Comparison of ENCODE assay signal across 10 cellular contexts in genomic region chr19:2607712-2608601, GRCh38.
A peak's percentile ranks its signal among the peaks of the same experiment; 100 is the strongest.
DNase-seq lines count a peak whose midpoint lies in the region; ATAC-seq, FAIRE-seq and TF ChIP-seq lines count a peak whose summit lies in the region.
"Had no signal": no experiment of that assay in that cellular context is flagged by ENCODE, and none has a peak within 500 bp of the region (broad histone marks: within the 10 kb centered on the region; RNA-seq: fewer than 3 reads in every experiment).

No MANE protein-coding gene starts in this region.

- no peak overlapping the region for H3K56ac ChIP-seq in H1 (replicated peaks; ENCODE audit: insufficient read length, low read depth, low read length)

- no peak overlapping the region for H4K91ac ChIP-seq in H1 (replicated peaks; ENCODE audit: insufficient read length, low read length)

- H3K9me3 ChIP-seq in H1 (ENCODE audit: insufficient read depth in 2 of 2, low read depth in 1 of 2, low read length in 1 of 2) (no peaks in the 10 kb centered on the region), upper lobe of right lung (no peaks in the 10 kb centered on the region)

- H2BK12ac ChIP-seq in H1 (ENCODE audit: low read depth, low read length): 0 out of 2 replicates have a peak overlapping the region, but pooled peaks have one; percentile 53

- FAIRE-seq in H1 (lab: Jason Lieb, UNC): no peak

- H2BK20ac ChIP-seq in H1 (ENCODE audit: low read length): no peak overlapping the region

- H3K36me3 ChIP-seq in H1 (ENCODE audit: control insufficient read depth in 2 of 4, insufficient read depth in 4 of 4, low read length in 3 of 4) (no peaks in the 10 kb centered on the region), upper lobe of right lung (no peaks in the 10 kb centered on the region)

- TF ChIP-seq CTCF in GM13977 (IDR thresholded peaks at IDR 0.05; ENCODE audit: extremely low read depth, insufficient read depth, missing control alignments): no peak
- TF ChIP-seq CTCF in H1 (IDR thresholded peaks at IDR 0.05; ENCODE audit: control extremely low read depth in 1 of 3, insufficient read depth in 1 of 3, low read depth in 1 of 3, low read length in 3 of 3): no peak
- TF ChIP-seq CTCF in upper lobe of right lung (IDR thresholded peaks at IDR 0.05): no peak

- no peak overlapping the region for H3K23ac ChIP-seq in H1 (ENCODE audit: insufficient read length)

- peaks cover 0 to 9% (median 2%) of the 10 kb centered on the region in 4 experiments; a peak in 3 of 7 replicates for H3K4me1 ChIP-seq in H1 (replicated peaks in 1 of 4; ENCODE audit: control insufficient read depth in 3 of 4, insufficient read depth in 4 of 4, low read length in 3 of 4)
- H3K4me1 ChIP-seq in upper lobe of right lung: peaks cover 21% of the 10 kb centered on the region

- peak overlapping the region; percentile 65 for H3K4me3 Mint-ChIP-seq in activated CD4-positive, alpha-beta T cell treated with anti-CD3 and anti-CD28 coated beads for 36 hours

- H3K23me2 ChIP-seq in H1 (ENCODE audit: low read depth, low read length): no peaks in the 10 kb centered on the region; the same call in 1 of the 2 replicates

- H3K27ac ChIP-seq in H1 (ENCODE audit: low read depth, low read length): no peak overlapping the region
- H3K27ac ChIP-seq in upper lobe of right lung: no peak overlapping the region

- peak; percentile 64 for DNase-seq in GM13977 (ENCODE audit: low spot score)
- DNase-seq in activated CD4-positive, alpha-beta T cell treated with anti-CD3 and anti-CD28 coated beads for 36 hours: peak; percentile 96
- no peak for DNase-seq in H1 (ENCODE audit: low read depth in 1 of 2, low spot score in 2 of 2)
- DNase-seq in stimulated activated naive CD4-positive, alpha-beta T cell (lab: John Stamatoyannopoulos, UW): peak; percentile 58 to 69 (median 66)
- DNase-seq in NCI-H2107 treated with DMSO at 0.1 percent for 48 hours (lab: John Stamatoyannopoulos, UW; ENCODE audit: unreplicated experiment): no peak
- DNase-seq in upper lobe of right lung: no peak

- TF ChIP-seq EP300 in H1 (IDR thresholded peaks at IDR 0.05; ENCODE audit: borderline replicate concordance in 1 of 2, low read depth in 2 of 2, low read length in 2 of 2): no peak

- H2BK15ac ChIP-seq in H1 (ENCODE audit: low read length): no peak overlapping the region

- H4K8ac ChIP-seq in H1 (ENCODE audit: extremely low read depth, insufficient read depth, low read length): no peak overlapping the region; the same call in 1 of the 2 replicates

- TF ChIP-seq RAD21 in H1 (IDR thresholded peaks at IDR 0.05 in 1 of 2, conservative IDR thresholded peaks at IDR 0.05 in 1 of 2; ENCODE audit: low read depth in 2 of 2, low read length in 2 of 2): no peak

- CTCF ChIA-PET in activated CD4-positive, alpha-beta T cell treated with anti-CD3 and anti-CD28 coated beads for 36 hours (lab: Charles Lee): interaction anchor here (0.7 to 5.0 kb wide), 10 partner anchors 9 to 147 kb away, joined by 3 to 65 read pairs (median 4); partner anchors contain the start of gene GADD45B
- CTCF ChIA-PET in H1 (lab: Charles Lee; ENCODE audit: partially characterized antibody): interaction anchor here (1.0 to 7.9 kb wide), 7 partner anchors 10 to 171 kb away, joined by 3 to 133 read pairs (median 5); partner anchors contain the start of gene GADD45B

- no peak overlapping the region for H3K4me2 ChIP-seq in H1 (ENCODE audit: insufficient read depth in 1 of 2, low read depth in 2 of 2, low read length in 2 of 2)

- WGBS in H1 (ENCODE audit: extremely low coverage in 1 of 2, insufficient coverage in 1 of 2, insufficient read length in 1 of 2, insufficient replicate concordance in 2 of 2, low coverage in 1 of 2, low lambda C conversion rate in 2 of 2, missing lambda C conversion rate in 1 of 2), 2 experiments: 88% methylated on average over 45 of the region's 47 CpGs; no CpG with 5 or more reads in 1 of the 2 experiments

- H3K79me2 ChIP-seq in H1 (ENCODE audit: control insufficient read depth in 1 of 2, insufficient read depth in 2 of 2, low read length in 2 of 2): no peaks in the 10 kb centered on the region

- in situ Hi-C loops in GM13977 (cut with MboI; ENCODE audit: low pct_unique_long_range_greater_than_20kb, low sequenced_read_pairs, unreplicated experiment): loop anchor here (25.0 kb wide), 1 partner anchor 346 kb away; the partner anchor contains the start of gene JSRP1

- no peak overlapping the region for H2AFZ ChIP-seq in H1 (ENCODE audit: low read length)

- peak overlapping the region; percentile 77 for H3K27ac Mint-ChIP-seq in activated CD4-positive, alpha-beta T cell treated with anti-CD3 and anti-CD28 coated beads for 36 hours

- ATAC-seq in HG02798 (IDR thresholded peaks at IDR 0.05; ENCODE audit: poor library complexity, unreplicated experiment) (peak; percentile 58), upper lobe of right lung (no peak), GM19351 (IDR thresholded peaks at IDR 0.05; ENCODE audit: unreplicated experiment) (no peak)
- ATAC-seq in activated CD4-positive, alpha-beta T cell treated with anti-CD3 and anti-CD28 coated beads for 36 hours: peak; percentile 76
- ATAC-seq: HCT116, right cardiac atrium had no signal

- H3K4me1 Mint-ChIP-seq in activated CD4-positive, alpha-beta T cell treated with anti-CD3 and anti-CD28 coated beads for 36 hours: peaks cover 40% of the 10 kb centered on the region

- peaks cover 4% of the 10 kb centered on the region for H3K36me3 Mint-ChIP-seq in activated CD4-positive, alpha-beta T cell treated with anti-CD3 and anti-CD28 coated beads for 36 hours (ENCODE audit: low read depth)

- H3K27me3 Mint-ChIP-seq in activated CD4-positive, alpha-beta T cell treated with anti-CD3 and anti-CD28 coated beads for 36 hours: peaks cover 9% of the 10 kb centered on the region

- no peaks in the 10 kb centered on the region for H3K79me1 ChIP-seq in H1 (ENCODE audit: low read depth, low read length)

- H3K14ac ChIP-seq in H1 (ENCODE audit: insufficient read length): no peak overlapping the region

- no peak overlapping the region for H3K9ac ChIP-seq in H1 (replicated peaks in 1 of 4; ENCODE audit: extremely low read depth in 1 of 4, low read depth in 3 of 4, low read length in 3 of 4)

- TF ChIP-seq POLR2A in H1 (IDR thresholded peaks at IDR 0.05; ENCODE audit: control extremely low read depth in 1 of 2, low read depth in 2 of 2, low read length in 2 of 2): no peak

- no peaks in the 10 kb centered on the region for H3K9me3 Mint-ChIP-seq in activated CD4-positive, alpha-beta T cell treated with anti-CD3 and anti-CD28 coated beads for 36 hours (ENCODE audit: low read depth)

- no peak overlapping the region for H2BK120ac ChIP-seq in H1 (replicated peaks; ENCODE audit: low read depth, low read length)

- POLR2A ChIA-PET in activated CD4-positive, alpha-beta T cell treated with anti-CD3 and anti-CD28 coated beads for 36 hours (lab: Charles Lee): interaction anchor here (0.6 to 4.8 kb wide), 6 partner anchors 9 to 167 kb away, joined by 3 to 55 read pairs (median 4); partner anchors contain the start of gene GADD45B
- POLR2A ChIA-PET in H1 (lab: Charles Lee; ENCODE audit: partially characterized antibody): interaction anchor here (0.6 to 12.5 kb wide), 7 partner anchors 9 to 168 kb away, joined by 3 to 135 read pairs (median 4); partner anchors contain the start of gene GADD45B

- no peaks in the 10 kb centered on the region for H4K20me1 ChIP-seq in H1 (replicated peaks in 1 of 2; ENCODE audit: control insufficient read depth in 1 of 2, insufficient read depth in 2 of 2, low read length in 2 of 2)

- H2AK5ac ChIP-seq in H1 (ENCODE audit: low read depth, low read length): no peak overlapping the region

- H3K27me3 ChIP-seq in H1 (replicated peaks in 1 of 4; ENCODE audit: control insufficient read depth in 3 of 4, extremely low read depth in 1 of 4, insufficient read depth in 3 of 4, low read length in 3 of 4) (0 out of 7 replicates have a peak, but pooled peaks cover 0 to 6% (median 0%) of the 10 kb centered on the region in 4 experiments), upper lobe of right lung (no peaks in the 10 kb centered on the region)

- H3K4ac ChIP-seq in H1 (replicated peaks; ENCODE audit: insufficient read length, low read depth, low read length): no peak overlapping the region

- H2BK5ac ChIP-seq in H1 (ENCODE audit: low read depth, low read length): no peak overlapping the region

- no peak overlapping the region for H4K5ac ChIP-seq in H1 (ENCODE audit: insufficient read length, low read depth, low read length)

- no peak overlapping the region; the same call in 1 of the 2 replicates for H3K18ac ChIP-seq in H1 (ENCODE audit: extremely low read depth, low read length)

- H3K4me3 ChIP-seq in H1 (ENCODE audit: extremely low read depth in 1 of 4, insufficient read depth in 2 of 4, low read depth in 3 of 4, low read length in 4 of 4) (no peak overlapping the region), upper lobe of right lung (no peak overlapping the region)

- intact Hi-C loops in activated CD4-positive, alpha-beta T cell treated with anti-CD3 and anti-CD28 coated beads for 36 hours (cut with DNase I, micrococcal nuclease): loop anchor here (1.0 to 5.0 kb wide), 5 partner anchors 9 to 132 kb away; partner anchors contain the start of gene GADD45B (in 1 of the 2)
- intact Hi-C loops in upper lobe of right lung (cut with DNase I): no loop called here

TF ChIP-seq in H1, 55 proteins besides CTCF, POLR2A, EP300 and RAD21:
- TF ChIP-seq E2F6 (IDR thresholded peaks at IDR 0.05) (peak; percentile 27; the same call in 1 of the 2 replicates), EZH2 (IDR thresholded peaks at IDR 0.05; ENCODE audit: low read depth, low read length, severe bottlenecking) (no peak)

Comparison
In these comparisons a context has a peak if more than half of its experiments do, and no peak if none do; other contexts are left out.
1. DNase-seq: peak in GM13977 (single experiment), activated CD4-positive, alpha-beta T cell treated with anti-CD3 and anti-CD28 coated beads for 36 hours (single experiment) and stimulated activated naive CD4-positive, alpha-beta T cell (6 of 6); none in H1 (0 of 2), NCI-H2107 treated with DMSO at 0.1 percent for 48 hours (single experiment) and upper lobe of right lung (single experiment).
2. ATAC-seq: peak in HG02798 (single experiment) and activated CD4-positive, alpha-beta T cell treated with anti-CD3 and anti-CD28 coated beads for 36 hours (single experiment); none in upper lobe of right lung (single experiment) and GM19351 (single experiment).